Comparison of ENCODE assay signal across 16 cellular contexts in the genomic region with DNA sequence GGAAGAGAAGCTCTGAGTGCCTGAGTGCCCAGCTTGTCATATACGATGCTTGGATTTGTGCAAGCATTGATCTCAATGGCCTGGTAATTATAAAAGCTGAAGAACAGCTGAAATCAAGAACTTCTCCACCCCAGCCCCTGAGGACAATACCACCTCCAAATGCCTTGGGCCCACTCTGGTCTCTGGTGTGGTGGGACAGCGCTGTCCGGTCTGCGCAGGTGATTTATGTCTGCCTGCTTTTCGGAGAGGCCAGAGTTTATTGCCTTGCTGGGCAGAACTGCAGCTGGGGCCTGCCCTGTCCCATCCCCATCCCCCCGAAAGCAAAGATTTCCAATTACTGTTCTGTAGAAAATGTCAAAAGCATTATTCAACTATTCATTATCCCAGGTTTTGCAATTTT. TPM values are rescaled to one million over a fixed set of nuclear protein-coding genes. Genes with fewer than 3 reads are reported as not detected.
DNase-seq lines count a peak whose midpoint lies in the region; ATAC-seq and TF ChIP-seq lines count a peak whose summit lies in the region.
"Had no signal": no experiment of that assay in that cellular context is flagged by ENCODE, and none has a peak within 500 bp of the region (broad histone marks: within the 10 kb centered on the region; RNA-seq: fewer than 3 reads in every experiment).

No MANE protein-coding gene starts in this region.

- peak overlapping the region in 1 of 10 donors; percentile 86 for H3K4me3 ChIP-seq in heart right ventricle
- H3K4me3 ChIP-seq in SK-N-MC, result peak overlapping the region; percentile 88
- peak overlapping the region; percentile 81; the same call in 1 of the 2 replicates for H3K4me3 ChIP-seq in iPS-20b (ENCODE audit: low read length)
- H3K4me3 ChIP-seq in thoracic aorta, result peak overlapping the region; percentile 91
- H3K4me3 ChIP-seq in SJCRH30, result no peak overlapping the region

- no peak for DNase-seq in heart right ventricle
- DNase-seq in Right ventricle myocardium inferior (ENCODE audit: missing footprints), result no peak
- no peak for DNase-seq in SK-N-MC (ENCODE audit: low read depth, low spot score)
- DNase-seq in thoracic aorta (ENCODE audit: low spot score), result no peak
- DNase-seq in AG20443 (ENCODE audit: low spot score), result no peak
- no peak for DNase-seq in SJCRH30
- DNase-seq in AG08395 (ENCODE audit: low spot score), result no peak
- DNase-seq: activated B cell treated with CpG ODN at 0.5 μM for 24 hours; effector CD4-positive, alpha-beta T cell; islet precursor cell; MG63; NCI-H345; T-cell had no signal

- TF ChIP-seq CTCF in heart right ventricle (IDR thresholded peaks at IDR 0.05) (no peak), thoracic aorta (IDR thresholded peaks at IDR 0.05) (no peak)

- intact Hi-C loops in heart right ventricle (cut with DNase I) (loop anchor here in 6 of 10 donors (2.0 to 10.0 kb wide), 5 partner anchors 47 to 171 kb away; no protein-coding TSS in a partner anchor), Right ventricle myocardium inferior (cut with DNase I) (loop anchor here (5.0 kb wide), 2 partner anchors 44 to 56 kb away; no protein-coding TSS in a partner anchor)

- 91 to 92% methylated on average over 6 of the region's 6 CpGs for WGBS in heart right ventricle, 2 donors

- H3K9ac ChIP-seq in SK-N-MC (ENCODE audit: insufficient read length) (peak overlapping the region; percentile 48), iPS-20b (ENCODE audit: low read depth, low read length) (no peak overlapping the region)

- H3K36me3 ChIP-seq in heart right ventricle, result no peaks in the 10 kb centered on the region
- H3K36me3 ChIP-seq in SK-N-MC (ENCODE audit: insufficient read depth, low read length), result no peaks in the 10 kb centered on the region
- H3K36me3 ChIP-seq in iPS-20b (ENCODE audit: insufficient read depth, low read depth, low read length), result no peaks in the 10 kb centered on the region
- H3K36me3 ChIP-seq in thoracic aorta, result no peaks in the 10 kb centered on the region
- H3K36me3 ChIP-seq in SJCRH30, result no peaks in the 10 kb centered on the region
- H3K36me3 ChIP-seq: MG63, neutrophil, tibial nerve had no signal

- H3K27ac ChIP-seq in heart right ventricle (peak overlapping the region in 7 of 10 donors; percentile 26 to 86 (median 77)), SK-N-MC (no peak overlapping the region), iPS-20b (ENCODE audit: low read length) (no peak overlapping the region), thoracic aorta (no peak overlapping the region), SJCRH30 (no peak overlapping the region)
- H3K27ac ChIP-seq: neutrophil had no signal

- ATAC-seq in heart right ventricle, result no peak
- no peak for ATAC-seq in Right ventricle myocardium inferior
- ATAC-seq in thoracic aorta (ENCODE audit: insufficient number of reproducible peaks, low FRiP score, low read depth), result no peak

- H3K9me3 ChIP-seq in heart right ventricle, result no peaks in the 10 kb centered on the region
- no peaks in the 10 kb centered on the region for H3K9me3 ChIP-seq in SK-N-MC (ENCODE audit: low read depth, low read length)
- no peaks in the 10 kb centered on the region for H3K9me3 ChIP-seq in iPS-20b (ENCODE audit: insufficient read depth, low read depth, low read length)
- no peaks in the 10 kb centered on the region for H3K9me3 ChIP-seq in thoracic aorta
- H3K9me3 ChIP-seq in SJCRH30 (replicated peaks), result no peaks in the 10 kb centered on the region
- H3K9me3 ChIP-seq: MG63, neutrophil, tibial nerve had no signal

- H3K27me3 ChIP-seq in heart right ventricle (peaks cover 0 to 26% (median 0%) of the 10 kb centered on the region in 7 donors), iPS-20b (ENCODE audit: insufficient read depth, low read length) (peaks cover 56% of the 10 kb centered on the region), thoracic aorta (replicated peaks; ENCODE audit: insufficient read depth) (no peaks in the 10 kb centered on the region), SJCRH30 (no peaks in the 10 kb centered on the region)
- H3K27me3 ChIP-seq: MG63, tibial nerve had no signal

- H3K4me1 ChIP-seq in heart right ventricle (peaks cover 13 to 72% (median 42%) of the 10 kb centered on the region in 9 donors), iPS-20b (ENCODE audit: insufficient read depth, low read length) (no peaks in the 10 kb centered on the region; the same call in 1 of the 2 replicates), thoracic aorta (ENCODE audit: control insufficient read depth in 1 of 2, low read depth in 2 of 2) (peaks cover 3 to 24% of the 10 kb centered on the region in 2 donors), SJCRH30 (no peaks in the 10 kb centered on the region)

RNA-seq across cellular contexts. Expression of a gene that starts 1.1 kb away (rescaled TPM):
- total RNA-seq in heart right ventricle (100 to 1,000 TPM in 3 of 10 donors, 10 to 100 TPM in 7; 41.6 to 117 (median 89.0) TPM), Right ventricle myocardium inferior (59.4 TPM), thoracic aorta (10 to 100 TPM in 1 of 2 donors, 1 to 10 TPM in 1; 4.5 to 15.7 TPM)
- polyA plus RNA-seq in heart right ventricle, result 10 to 100 TPM in 1 of 2 donors, 1 to 10 TPM in 1; 9.0 to 24.1 TPM
- 0.47 and 0.76 TPM in 2 replicates for total RNA-seq in SJCRH30 (2014; rRNA removed; shearing (Covaris generic))

Comparison
In these comparisons a context has a peak if more than half of its experiments do, and no peak if none do; other contexts are left out.
1. H3K27ac ChIP-seq: peak in heart right ventricle (7 of 10); none in SK-N-MC (single experiment), iPS-20b (single experiment), thoracic aorta (0 of 2) and SJCRH30 (single experiment).